ENCODE assay signal across 18 cellular contexts in the genomic region with DNA sequence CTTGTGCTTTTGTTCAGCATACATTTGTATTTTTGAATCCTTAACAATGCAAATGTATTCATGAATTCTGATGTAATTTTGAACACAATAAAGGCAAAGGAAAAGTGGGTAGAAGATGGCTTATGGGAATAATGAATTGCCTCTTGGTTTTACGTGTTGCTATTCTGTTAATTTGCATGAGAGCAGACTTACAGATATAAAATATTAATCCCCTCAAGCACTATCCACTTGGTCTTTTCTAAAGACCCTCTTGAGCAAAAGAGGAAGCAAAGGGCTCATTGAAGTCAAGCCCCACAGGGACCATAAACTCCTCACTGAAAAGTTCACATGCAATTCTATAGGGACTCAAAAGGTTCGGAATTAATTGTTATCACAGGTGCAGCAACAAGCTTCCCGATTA.
"Had no signal": no experiment of that assay in that cellular context is flagged by ENCODE, and none has a peak within 500 bp of the region (broad histone marks: within the 10 kb centered on the region; RNA-seq: fewer than 3 reads in every experiment).

No MANE protein-coding gene starts in this region.

- H3K4me3 Mint-ChIP-seq: brain; nephron progenitor cell; stimulated activated naive CD8-positive, alpha-beta T cell treated with anti-CD3 and anti-CD28 coated beads, Interleukin-15, amount 100 ng/mL, for 72 hours; WTC11 had no signal

- H3K4me1 ChIP-seq: tibial artery had no signal

- H3K27me3 Mint-ChIP-seq: brain; stimulated activated naive CD8-positive, alpha-beta T cell treated with anti-CD3 and anti-CD28 coated beads, Interleukin-15, amount 100 ng/mL, for 72 hours had no signal

- DNase-seq: activated effector memory CD4-positive, alpha-beta T cell treated with Interleukin-2 at 50 U/mL for 16 hours; activated naive CD4-positive, alpha-beta T cell treated with anti-CD3 and anti-CD28 coated beads, Interleukin-2, amount 50 U/mL, for 16 hours; activated T-cell treated with anti-CD3 and anti-CD28 coated beads, Interleukin-2, amount 50 U/mL, for 48 hours; aorta; dermis blood vessel endothelial cell; effector CD8-positive, alpha-beta T cell; erythroblast; foreskin fibroblast; heart right ventricle; nephron progenitor cell; occipital lobe; small intestine; stimulated activated CD4-positive, alpha-beta T cell treated with anti-CD3 and anti-CD28 coated beads, Interleukin-2, amount 100 ng/mL, for 24 hours; stimulated activated naive CD8-positive, alpha-beta T cell treated with anti-CD3 and anti-CD28 coated beads, Interleukin-15, amount 100 ng/mL, for 72 hours; tibial artery had no signal

- H3K4me1 Mint-ChIP-seq: brain, nephron progenitor cell, WTC11 had no signal

- H3K27ac Mint-ChIP-seq: brain; nephron progenitor cell; stimulated activated naive CD8-positive, alpha-beta T cell treated with anti-CD3 and anti-CD28 coated beads, Interleukin-15, amount 100 ng/mL, for 72 hours; WTC11 had no signal

- H3K27me3 ChIP-seq: heart right ventricle, tibial artery had no signal

- H3K9me3 ChIP-seq: tibial artery had no signal

- H3K27ac ChIP-seq: tibial artery had no signal

- H3K4me3 ChIP-seq: heart right ventricle, lung, tibial artery had no signal
